24 cellular contexts compared by ENCODE assay signal in genomic region chr3:55630280-55630920, GRCh38.
"Had no signal": no experiment of that assay in that cellular context is flagged by ENCODE, and none has a peak within 500 bp of the region (broad histone marks: within the 10 kb centered on the region; RNA-seq: fewer than 3 reads in every experiment).

No MANE protein-coding gene starts in this region.

- H3K4me1 ChIP-seq: esophagus muscularis mucosa, pancreas, tibial artery, uterus had no signal

- H3K27ac ChIP-seq: dorsolateral prefrontal cortex, esophagus muscularis mucosa, pancreas, tibial artery, uterus had no signal

- H3K4me3 Mint-ChIP-seq: activated B cell treated with CpG ODN at 0.5 μM for 24 hours; activated CD4-positive, alpha-beta memory T cell treated with anti-CD3 and anti-CD28 coated beads, Interleukin-2, amount 10 ng/mL, durations not matched to agents 7 days and 5 days; activated CD4-positive, alpha-beta T cell treated with anti-CD3 and anti-CD28 coated beads, Interleukin-2, amount 10 ng/mL, durations not matched to agents 24 days and 14 days; activated CD8-positive, alpha-beta memory T cell treated with anti-CD3 and anti-CD28 coated beads, Interleukin-2, amount 10 ng/mL, durations not matched to agents 7 days and 5 days; activated naive CD4-positive, alpha-beta T cell treated with anti-CD3 and anti-CD28 coated beads, Interleukin-2, amount 50 U/mL, for 24 hours; brain; effector memory CD8-positive, alpha-beta T cell; natural killer cell treated with Interleukin-12 subunit alpha and Interleukin-12 subunit beta and Interleukin-15 and Interleukin-18, amount 100 ng/mL, for 72 hours; stimulated activated naive CD8-positive, alpha-beta T cell treated with anti-CD3 and anti-CD28 coated beads, Interleukin-15, Interleukin-2, amounts not matched to agents 100 ng/mL and 50 ng/mL, for 24 hours; T-helper 1 cell treated with Interleukin-12 subunit alpha and Interleukin-12 subunit beta and Interleukin-4 antibody, amounts not matched to agents 30 μg/mL and 1 μg/mL, for 36 hours had no signal

- H3K36me3 ChIP-seq: esophagus muscularis mucosa, pancreas, tibial artery, uterus had no signal

- H3K4me3 ChIP-seq: dorsolateral prefrontal cortex, esophagus muscularis mucosa, lung, pancreas, tibial artery, uterus had no signal

- DNase-seq: activated B cell treated with CpG ODN at 0.5 μM for 24 hours; activated CD4-positive, alpha-beta memory T cell treated with anti-CD3 and anti-CD28 coated beads, Interleukin-2, amount 10 ng/mL, durations not matched to agents 7 days and 5 days; activated CD4-positive, alpha-beta T cell treated with anti-CD3 and anti-CD28 coated beads, Interleukin-2, amount 10 ng/mL, durations not matched to agents 24 days and 14 days; activated CD8-positive, alpha-beta memory T cell treated with anti-CD3 and anti-CD28 coated beads, Interleukin-2, amount 10 ng/mL, durations not matched to agents 7 days and 5 days; activated gamma-delta T cell treated with Interleukin-2 at 50 U/mL for 16 hours; aorta; central memory CD4-positive, alpha-beta T cell; dorsolateral prefrontal cortex; effector memory CD8-positive, alpha-beta T cell; head of caudate nucleus; pancreas; right cardiac atrium; stimulated activated CD4-positive, alpha-beta T cell treated with anti-CD3 and anti-CD28 coated beads, Interleukin-12 subunit alpha, Interleukin-12 subunit beta, amount 100 ng/mL, for 4 hours; stimulated activated CD4-positive, alpha-beta T cell treated with anti-CD3 and anti-CD28 coated beads, Interleukin-4, amount 100 ng/mL, for 4 hours; T1000; tibial artery; uterus had no signal

- H3K9me3 Mint-ChIP-seq: activated B cell treated with CpG ODN at 0.5 μM for 24 hours; activated CD4-positive, alpha-beta memory T cell treated with anti-CD3 and anti-CD28 coated beads, Interleukin-2, amount 10 ng/mL, durations not matched to agents 7 days and 5 days; activated CD4-positive, alpha-beta T cell treated with anti-CD3 and anti-CD28 coated beads, Interleukin-2, amount 10 ng/mL, durations not matched to agents 24 days and 14 days; brain; stimulated activated naive CD8-positive, alpha-beta T cell treated with anti-CD3 and anti-CD28 coated beads, Interleukin-15, Interleukin-2, amounts not matched to agents 100 ng/mL and 50 ng/mL, for 24 hours; T-helper 1 cell treated with Interleukin-12 subunit alpha and Interleukin-12 subunit beta and Interleukin-4 antibody, amounts not matched to agents 30 μg/mL and 1 μg/mL, for 36 hours had no signal

- ATAC-seq: activated CD8-positive, alpha-beta memory T cell treated with anti-CD3 and anti-CD28 coated beads, Interleukin-2, amount 10 ng/mL, durations not matched to agents 7 days and 5 days; effector memory CD8-positive, alpha-beta T cell; natural killer cell treated with Interleukin-12 subunit alpha and Interleukin-12 subunit beta and Interleukin-15 and Interleukin-18, amount 100 ng/mL, for 72 hours; pancreas; right cardiac atrium had no signal

- H3K27me3 ChIP-seq: dorsolateral prefrontal cortex, esophagus muscularis mucosa, pancreas, tibial artery, uterus had no signal

- H3K4me1 Mint-ChIP-seq: activated B cell treated with CpG ODN at 0.5 μM for 24 hours; activated CD4-positive, alpha-beta memory T cell treated with anti-CD3 and anti-CD28 coated beads, Interleukin-2, amount 10 ng/mL, durations not matched to agents 7 days and 5 days; activated CD4-positive, alpha-beta T cell treated with anti-CD3 and anti-CD28 coated beads, Interleukin-2, amount 10 ng/mL, durations not matched to agents 24 days and 14 days; activated CD8-positive, alpha-beta memory T cell treated with anti-CD3 and anti-CD28 coated beads, Interleukin-2, amount 10 ng/mL, durations not matched to agents 7 days and 5 days; activated naive CD4-positive, alpha-beta T cell treated with anti-CD3 and anti-CD28 coated beads, Interleukin-2, amount 50 U/mL, for 24 hours had no signal

- H3K9me3 ChIP-seq: esophagus muscularis mucosa, pancreas, tibial artery, uterus had no signal

- H3K27me3 Mint-ChIP-seq: activated B cell treated with CpG ODN at 0.5 μM for 24 hours; activated CD4-positive, alpha-beta memory T cell treated with anti-CD3 and anti-CD28 coated beads, Interleukin-2, amount 10 ng/mL, durations not matched to agents 7 days and 5 days; activated CD4-positive, alpha-beta T cell treated with anti-CD3 and anti-CD28 coated beads, Interleukin-2, amount 10 ng/mL, durations not matched to agents 24 days and 14 days; activated CD8-positive, alpha-beta memory T cell treated with anti-CD3 and anti-CD28 coated beads, Interleukin-2, amount 10 ng/mL, durations not matched to agents 7 days and 5 days; activated naive CD4-positive, alpha-beta T cell treated with anti-CD3 and anti-CD28 coated beads, Interleukin-2, amount 50 U/mL, for 24 hours; brain; effector memory CD8-positive, alpha-beta T cell; stimulated activated naive CD8-positive, alpha-beta T cell treated with anti-CD3 and anti-CD28 coated beads, Interleukin-15, Interleukin-2, amounts not matched to agents 100 ng/mL and 50 ng/mL, for 24 hours had no signal

- H3K27ac Mint-ChIP-seq: activated B cell treated with CpG ODN at 0.5 μM for 24 hours; activated CD4-positive, alpha-beta memory T cell treated with anti-CD3 and anti-CD28 coated beads, Interleukin-2, amount 10 ng/mL, durations not matched to agents 7 days and 5 days; activated CD4-positive, alpha-beta T cell treated with anti-CD3 and anti-CD28 coated beads, Interleukin-2, amount 10 ng/mL, durations not matched to agents 24 days and 14 days; activated CD8-positive, alpha-beta memory T cell treated with anti-CD3 and anti-CD28 coated beads, Interleukin-2, amount 10 ng/mL, durations not matched to agents 7 days and 5 days; activated naive CD4-positive, alpha-beta T cell treated with anti-CD3 and anti-CD28 coated beads, Interleukin-2, amount 50 U/mL, for 24 hours; brain; effector memory CD8-positive, alpha-beta T cell; natural killer cell treated with Interleukin-12 subunit alpha and Interleukin-12 subunit beta and Interleukin-15 and Interleukin-18, amount 100 ng/mL, for 72 hours; stimulated activated naive CD8-positive, alpha-beta T cell treated with anti-CD3 and anti-CD28 coated beads, Interleukin-15, Interleukin-2, amounts not matched to agents 100 ng/mL and 50 ng/mL, for 24 hours; T-helper 1 cell treated with Interleukin-12 subunit alpha and Interleukin-12 subunit beta and Interleukin-4 antibody, amounts not matched to agents 30 μg/mL and 1 μg/mL, for 36 hours had no signal

- H3K36me3 Mint-ChIP-seq: activated CD8-positive, alpha-beta memory T cell treated with anti-CD3 and anti-CD28 coated beads, Interleukin-2, amount 10 ng/mL, durations not matched to agents 7 days and 5 days; activated naive CD4-positive, alpha-beta T cell treated with anti-CD3 and anti-CD28 coated beads, Interleukin-2, amount 50 U/mL, for 24 hours; brain; natural killer cell treated with Interleukin-12 subunit alpha and Interleukin-12 subunit beta and Interleukin-15 and Interleukin-18, amount 100 ng/mL, for 72 hours had no signal
